ENCODE assay signal across 1 cellular context in genomic region chrX:107154787-107155620, GRCh38.
A peak's percentile ranks its signal among the peaks of the same experiment; 100 is the strongest.
TF ChIP-seq lines count a peak whose summit lies in the region.

No MANE protein-coding gene starts in this region.

TF ChIP-seq in K562, 482 proteins besides CTCF, POLR2A, EP300 and RAD21 (continued from another document and continues in another):
- TF ChIP-seq, protein P1, sequence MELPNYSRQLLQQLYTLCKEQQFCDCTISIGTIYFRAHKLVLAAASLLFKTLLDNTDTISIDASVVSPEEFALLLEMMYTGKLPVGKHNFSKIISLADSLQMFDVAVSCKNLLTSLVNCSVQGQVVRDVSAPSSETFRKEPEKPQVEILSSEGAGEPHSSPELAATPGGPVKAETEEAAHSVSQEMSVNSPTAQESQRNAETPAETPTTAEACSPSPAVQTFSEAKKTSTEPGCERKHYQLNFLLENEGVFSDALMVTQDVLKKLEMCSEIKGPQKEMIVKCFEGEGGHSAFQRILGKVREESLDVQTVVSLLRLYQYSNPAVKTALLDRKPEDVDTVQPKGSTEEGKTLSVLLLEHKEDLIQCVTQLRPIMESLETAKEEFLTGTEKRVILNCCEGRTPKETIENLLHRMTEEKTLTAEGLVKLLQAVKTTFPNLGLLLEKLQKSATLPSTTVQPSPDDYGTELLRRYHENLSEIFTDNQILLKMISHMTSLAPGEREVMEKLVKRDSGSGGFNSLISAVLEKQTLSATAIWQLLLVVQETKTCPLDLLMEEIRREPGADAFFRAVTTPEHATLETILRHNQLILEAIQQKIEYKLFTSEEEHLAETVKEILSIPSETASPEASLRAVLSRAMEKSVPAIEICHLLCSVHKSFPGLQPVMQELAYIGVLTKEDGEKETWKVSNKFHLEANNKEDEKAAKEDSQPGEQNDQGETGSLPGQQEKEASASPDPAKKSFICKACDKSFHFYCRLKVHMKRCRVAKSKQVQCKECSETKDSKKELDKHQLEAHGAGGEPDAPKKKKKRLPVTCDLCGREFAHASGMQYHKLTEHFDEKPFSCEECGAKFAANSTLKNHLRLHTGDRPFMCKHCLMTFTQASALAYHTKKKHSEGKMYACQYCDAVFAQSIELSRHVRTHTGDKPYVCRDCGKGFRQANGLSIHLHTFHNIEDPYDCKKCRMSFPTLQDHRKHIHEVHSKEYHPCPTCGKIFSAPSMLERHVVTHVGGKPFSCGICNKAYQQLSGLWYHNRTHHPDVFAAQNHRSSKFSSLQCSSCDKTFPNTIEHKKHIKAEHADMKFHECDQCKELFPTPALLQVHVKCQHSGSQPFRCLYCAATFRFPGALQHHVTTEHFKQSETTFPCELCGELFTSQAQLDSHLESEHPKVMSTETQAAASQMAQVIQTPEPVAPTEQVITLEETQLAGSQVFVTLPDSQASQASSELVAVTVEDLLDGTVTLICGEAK (IDR thresholded peaks at IDR 0.05) = 0 out of 2 replicates have a peak, but pooled peaks have one; percentile 17
- TF ChIP-seq, protein P1 (CRISPR knock-in tag; IDR thresholded peaks at IDR 0.05) = no peak
- TF ChIP-seq ZNF146 (CRISPR knock-in tag; IDR thresholded peaks at IDR 0.05; ENCODE audit: unreplicated experiment) = no peak
- TF ChIP-seq PHB (CRISPR knock-in tag; IDR thresholded peaks at IDR 0.05) = no peak
- TF ChIP-seq, protein P2, sequence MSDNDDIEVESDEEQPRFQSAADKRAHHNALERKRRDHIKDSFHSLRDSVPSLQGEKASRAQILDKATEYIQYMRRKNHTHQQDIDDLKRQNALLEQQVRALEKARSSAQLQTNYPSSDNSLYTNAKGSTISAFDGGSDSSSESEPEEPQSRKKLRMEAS (CRISPR knock-in tag; IDR thresholded peaks at IDR 0.05) = peak; percentile 89
- TF ChIP-seq, protein P3, sequence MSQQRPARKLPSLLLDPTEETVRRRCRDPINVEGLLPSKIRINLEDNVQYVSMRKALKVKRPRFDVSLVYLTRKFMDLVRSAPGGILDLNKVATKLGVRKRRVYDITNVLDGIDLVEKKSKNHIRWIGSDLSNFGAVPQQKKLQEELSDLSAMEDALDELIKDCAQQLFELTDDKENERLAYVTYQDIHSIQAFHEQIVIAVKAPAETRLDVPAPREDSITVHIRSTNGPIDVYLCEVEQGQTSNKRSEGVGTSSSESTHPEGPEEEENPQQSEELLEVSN (IDR thresholded peaks at IDR 0.05; ENCODE audit: borderline replicate concordance in 1 of 2, extremely low read depth in 1 of 2, insufficient read depth in 1 of 2, insufficient read length in 1 of 2, low read depth in 1 of 2, low read length in 1 of 2, poor library complexity in 1 of 2, severe bottlenecking in 1 of 2) = peak in 1 of 2 experiments; percentile 65
- no peak for TF ChIP-seq ZBTB43 (CRISPR knock-in tag; IDR thresholded peaks at IDR 0.05)
- no peak for TF ChIP-seq CBX3 (IDR thresholded peaks at IDR 0.05; ENCODE audit: borderline replicate concordance in 1 of 2, low read length in 2 of 2)
- no peak for TF ChIP-seq KAT2B (IDR thresholded peaks at IDR 0.05; ENCODE audit: low read depth, low read length)
- TF ChIP-seq PHF8 (IDR thresholded peaks at IDR 0.05; ENCODE audit: borderline replicate concordance, low read length) = no peak
- no peak for TF ChIP-seq SAFB (IDR thresholded peaks at IDR 0.05; ENCODE audit: borderline replicate concordance, low read depth, low read length)
- TF ChIP-seq MYBL2 (IDR thresholded peaks at IDR 0.05; ENCODE audit: low read depth) = no peak
- TF ChIP-seq MYBL2 (CRISPR knock-in tag; IDR thresholded peaks at IDR 0.05; ENCODE audit: borderline replicate concordance) = no peak
- no peak for TF ChIP-seq TCF7 (IDR thresholded peaks at IDR 0.05; ENCODE audit: borderline replicate concordance)
- no peak for TF ChIP-seq GABPA (tag; conservative IDR thresholded peaks at IDR 0.05; ENCODE audit: low read depth)
- no peak for TF ChIP-seq ZNF324 (CRISPR knock-in tag; IDR thresholded peaks at IDR 0.05)
- no peak for TF ChIP-seq ZNF644 (tag; IDR thresholded peaks at IDR 0.05; ENCODE audit: low read depth)
- no peak for TF ChIP-seq TBP (optimal IDR thresholded peaks at IDR 0.05; ENCODE audit: low read depth, low read length)
- TF ChIP-seq RAD51 (IDR thresholded peaks at IDR 0.05; ENCODE audit: borderline replicate concordance, low read depth) = no peak
- no peak for TF ChIP-seq JUNB (CRISPR knock-in tag; conservative IDR thresholded peaks at IDR 0.05)
- no peak for TF ChIP-seq ZNF436 (CRISPR knock-in tag; IDR thresholded peaks at IDR 0.05)
- TF ChIP-seq CBFA2T2 (conservative IDR thresholded peaks at IDR 0.05) = no peak
- no peak for TF ChIP-seq ZNF239 (CRISPR knock-in tag; IDR thresholded peaks at IDR 0.05)
- no peak for TF ChIP-seq YBX1 (IDR thresholded peaks at IDR 0.05)
- no peak for TF ChIP-seq SOX6 (IDR thresholded peaks at IDR 0.05)
- TF ChIP-seq, protein P4, sequence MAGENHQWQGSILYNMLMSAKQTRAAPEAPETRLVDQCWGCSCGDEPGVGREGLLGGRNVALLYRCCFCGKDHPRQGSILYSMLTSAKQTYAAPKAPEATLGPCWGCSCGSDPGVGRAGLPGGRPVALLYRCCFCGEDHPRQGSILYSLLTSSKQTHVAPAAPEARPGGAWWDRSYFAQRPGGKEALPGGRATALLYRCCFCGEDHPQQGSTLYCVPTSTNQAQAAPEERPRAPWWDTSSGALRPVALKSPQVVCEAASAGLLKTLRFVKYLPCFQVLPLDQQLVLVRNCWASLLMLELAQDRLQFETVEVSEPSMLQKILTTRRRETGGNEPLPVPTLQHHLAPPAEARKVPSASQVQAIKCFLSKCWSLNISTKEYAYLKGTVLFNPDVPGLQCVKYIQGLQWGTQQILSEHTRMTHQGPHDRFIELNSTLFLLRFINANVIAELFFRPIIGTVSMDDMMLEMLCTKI (IDR thresholded peaks at IDR 0.05; ENCODE audit: partially characterized antibody) = no peak
- no peak for TF ChIP-seq CCAR2 (IDR thresholded peaks at IDR 0.05; ENCODE audit: low read depth, low read length)
- TF ChIP-seq, protein P5, sequence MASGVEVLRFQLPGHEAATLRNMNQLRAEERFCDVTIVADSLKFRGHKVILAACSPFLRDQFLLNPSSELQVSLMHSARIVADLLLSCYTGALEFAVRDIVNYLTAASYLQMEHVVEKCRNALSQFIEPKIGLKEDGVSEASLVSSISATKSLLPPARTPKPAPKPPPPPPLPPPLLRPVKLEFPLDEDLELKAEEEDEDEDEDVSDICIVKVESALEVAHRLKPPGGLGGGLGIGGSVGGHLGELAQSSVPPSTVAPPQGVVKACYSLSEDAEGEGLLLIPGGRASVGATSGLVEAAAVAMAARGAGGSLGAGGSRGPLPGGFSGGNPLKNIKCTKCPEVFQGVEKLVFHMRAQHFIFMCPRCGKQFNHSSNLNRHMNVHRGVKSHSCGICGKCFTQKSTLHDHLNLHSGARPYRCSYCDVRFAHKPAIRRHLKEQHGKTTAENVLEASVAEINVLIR (CRISPR knock-in tag; IDR thresholded peaks at IDR 0.05) = no peak
- no peak for TF ChIP-seq ZNF445 (CRISPR knock-in tag; IDR thresholded peaks at IDR 0.05; ENCODE audit: low read depth)
- no peak for TF ChIP-seq MEF2D (tag; conservative IDR thresholded peaks at IDR 0.05; ENCODE audit: low read depth)
- no peak for TF ChIP-seq TAF7 (tag; IDR thresholded peaks at IDR 0.05)
- no peak for TF ChIP-seq ELK3 (CRISPR knock-in tag; IDR thresholded peaks at IDR 0.05)
- no peak for TF ChIP-seq CXXC5 (CRISPR knock-in tag; IDR thresholded peaks at IDR 0.05)
- no peak for TF ChIP-seq ARID1B (IDR thresholded peaks at IDR 0.05)
- no peak for TF ChIP-seq TAL1 (IDR thresholded peaks at IDR 0.05)
- no peak for TF ChIP-seq ZNF174 (CRISPR knock-in tag; IDR thresholded peaks at IDR 0.05)
- no peak for TF ChIP-seq HDGF (IDR thresholded peaks at IDR 0.05)
- TF ChIP-seq MCM5 (IDR thresholded peaks at IDR 0.05; ENCODE audit: low read depth) = no peak
- no peak for TF ChIP-seq DIDO1 (tag; IDR thresholded peaks at IDR 0.05; ENCODE audit: low read depth)
- no peak for TF ChIP-seq WHSC1 (IDR thresholded peaks at IDR 0.05; ENCODE audit: low read length)
- no peak for TF ChIP-seq RBFOX2 (IDR thresholded peaks at IDR 0.05; ENCODE audit: low read depth, low read length)
- TF ChIP-seq IRF2 (CRISPR knock-in tag; IDR thresholded peaks at IDR 0.05) = no peak
- no peak for TF ChIP-seq ZNF785 (CRISPR knock-in tag; IDR thresholded peaks at IDR 0.05)
- TF ChIP-seq ZNF57 (CRISPR knock-in tag; IDR thresholded peaks at IDR 0.05) = no peak
- TF ChIP-seq CTBP1 (IDR thresholded peaks at IDR 0.05; ENCODE audit: borderline replicate concordance) = no peak
- TF ChIP-seq SMAD2 (IDR thresholded peaks at IDR 0.05; ENCODE audit: low read depth, low read length) = no peak
- no peak for TF ChIP-seq CHCHD3 (CRISPR knock-in tag; IDR thresholded peaks at IDR 0.05)
- no peak for TF ChIP-seq ZNF354B (CRISPR knock-in tag; IDR thresholded peaks at IDR 0.05)
- TF ChIP-seq FOXJ3 (CRISPR knock-in tag; IDR thresholded peaks at IDR 0.05) = no peak
- no peak for TF ChIP-seq SMARCE1 (IDR thresholded peaks at IDR 0.05)
- no peak for TF ChIP-seq NCOA1 (IDR thresholded peaks at IDR 0.05; ENCODE audit: low read depth)
- no peak for TF ChIP-seq TFE3 (CRISPR knock-in tag; IDR thresholded peaks at IDR 0.05)
- 0 out of 2 replicates have a peak, but pooled peaks have one; percentile 36 for TF ChIP-seq NR2C2 (CRISPR knock-in tag; IDR thresholded peaks at IDR 0.05)
- TF ChIP-seq NR2C2 (tag; IDR thresholded peaks at IDR 0.05) = no peak
- no peak for TF ChIP-seq ELF1 (tag; IDR thresholded peaks at IDR 0.05)
- no peak for TF ChIP-seq PURB (CRISPR knock-in tag; IDR thresholded peaks at IDR 0.05; ENCODE audit: low read depth)
- no peak for TF ChIP-seq ZNF134 (CRISPR knock-in tag; conservative IDR thresholded peaks at IDR 0.05)
- peak; percentile 22 for TF ChIP-seq TAF1 (IDR thresholded peaks at IDR 0.05; ENCODE audit: control insufficient read depth, extremely low read depth, insufficient read depth, low read length, severe bottlenecking)
- TF ChIP-seq ZNF561 (CRISPR knock-in tag; conservative IDR thresholded peaks at IDR 0.05) = no peak
- no peak for TF ChIP-seq U2AF2 (optimal IDR thresholded peaks at IDR 0.05; ENCODE audit: low read depth, low read length)
- no peak for TF ChIP-seq ATF1 (CRISPR knock-in tag; IDR thresholded peaks at IDR 0.05)
- TF ChIP-seq ATF1 (tag; IDR thresholded peaks at IDR 0.05) = no peak
- no peak for TF ChIP-seq TCF3 (CRISPR knock-in tag; IDR thresholded peaks at IDR 0.05)
- TF ChIP-seq FOS (IDR thresholded peaks at IDR 0.05; ENCODE audit: extremely low read depth, insufficient read length) = no peak
- no peak for TF ChIP-seq CHD4 (IDR thresholded peaks at IDR 0.05; ENCODE audit: insufficient read depth, insufficient replicate concordance, low read depth, low read length, poor library complexity, severe bottlenecking)
